In the genomic region with DNA sequence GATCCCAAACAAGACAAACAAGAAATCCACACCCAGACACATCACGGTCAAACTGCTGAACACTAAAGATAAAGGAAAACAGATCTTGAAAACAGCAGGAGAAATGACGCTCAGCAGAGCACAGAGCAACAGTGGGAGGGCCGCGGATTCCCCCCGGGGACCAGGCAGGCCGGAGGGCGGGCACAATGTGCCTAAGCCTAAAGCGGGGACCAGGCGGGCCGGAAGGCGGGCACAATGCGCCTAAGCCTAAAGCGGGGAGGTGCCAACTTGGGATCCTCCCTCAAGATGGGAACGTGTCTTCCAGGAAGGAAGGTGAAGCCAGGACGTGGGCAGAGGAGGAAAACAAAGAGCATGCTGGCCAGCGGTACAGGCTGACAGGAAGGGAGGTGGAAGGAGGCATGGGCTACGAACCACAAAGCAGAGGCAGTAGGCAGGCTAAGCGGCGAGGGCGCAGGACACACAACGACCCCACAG, we compare ENCODE assay signal across 8 cellular contexts. TPM values are rescaled to one million over a fixed set of nuclear protein-coding genes. Genes with fewer than 3 reads are reported as not detected.
DNase-seq lines count a peak whose midpoint lies in the region; ATAC-seq and TF ChIP-seq lines count a peak whose summit lies in the region.

No MANE protein-coding gene starts in this region.

- H3K4me3 Mint-ChIP-seq in endodermal cell = no peak overlapping the region

- DNase-seq in GDM1 (lab: John Stamatoyannopoulos, UW) (peak; percentile 33), NCI-H2227 treated with DMSO at 0.1 percent for 48 hours (lab: John Stamatoyannopoulos, UW) (peak; percentile 81), endodermal cell (peak; percentile 90), mesenteric fat pad (ENCODE audit: low spot score) (no peak), ureter (ENCODE audit: low spot score) (no peak)

- peaks cover 15% of the 10 kb centered on the region for H3K36me3 Mint-ChIP-seq in endodermal cell (ENCODE audit: low read depth)

- H3K9me3 ChIP-seq in endodermal cell (ENCODE audit: control insufficient read depth, low read length) (no peaks in the 10 kb centered on the region), muscle layer of colon (ENCODE audit: low read length) (no peaks in the 10 kb centered on the region)

- WGBS in endodermal cell (ENCODE audit: insufficient coverage in 1 of 2, insufficient read length in 1 of 2), 2 experiments = 12 to 19% methylated on average over 8 to 21 of the region's 21 CpGs

- TF ChIP-seq CTCF in endodermal cell (conservative IDR thresholded peaks at IDR 0.05) = no peak

- H3K9ac ChIP-seq in endodermal cell (ENCODE audit: extremely low read depth, low read length, poor library complexity, severe bottlenecking) = no peak overlapping the region
- no peak overlapping the region for H3K9ac ChIP-seq in muscle layer of colon (ENCODE audit: low read length)

- peak overlapping the region; percentile 52 for H3K27ac Mint-ChIP-seq in endodermal cell

- H3K4me1 Mint-ChIP-seq in endodermal cell = peaks cover 33% of the 10 kb centered on the region

- no peak overlapping the region for H3K4me3 ChIP-seq in endodermal cell (ENCODE audit: low read length)
- H3K4me3 ChIP-seq in muscle layer of colon (ENCODE audit: low read depth in 1 of 2, low read length in 2 of 2) = peak overlapping the region in 1 of 2 donors; percentile 37

- H3K27ac ChIP-seq in endodermal cell (ENCODE audit: low read depth, low read length) = peak overlapping the region; percentile 60
- H3K27ac ChIP-seq in muscle layer of colon (ENCODE audit: low read depth, low read length) = peak overlapping the region; percentile 58

- no peaks in the 10 kb centered on the region for H3K27me3 ChIP-seq in endodermal cell (ENCODE audit: control insufficient read depth, insufficient read depth, low read length, poor library complexity, severe bottlenecking)
- no peaks in the 10 kb centered on the region for H3K27me3 ChIP-seq in muscle layer of colon (ENCODE audit: control insufficient read depth in 1 of 2, insufficient read depth in 2 of 2, low read length in 2 of 2)

- H3K4me1 ChIP-seq in endodermal cell (ENCODE audit: control insufficient read depth, insufficient read depth, low read length) = no peaks in the 10 kb centered on the region
- H3K4me1 ChIP-seq in muscle layer of colon (ENCODE audit: insufficient read depth, low read length) = peaks cover 32% of the 10 kb centered on the region

- ATAC-seq in GM21825 (IDR thresholded peaks at IDR 0.05; ENCODE audit: unreplicated experiment) = peak; percentile 82
- ATAC-seq in GM18867 (IDR thresholded peaks at IDR 0.05; ENCODE audit: unreplicated experiment) = no peak

- no peaks in the 10 kb centered on the region for H3K9me3 Mint-ChIP-seq in endodermal cell

- H3K27me3 Mint-ChIP-seq in endodermal cell (ENCODE audit: insufficient read depth) = no peaks in the 10 kb centered on the region

- peaks cover 15% of the 10 kb centered on the region for H3K36me3 ChIP-seq in endodermal cell (ENCODE audit: control insufficient read depth, insufficient read depth, low read length)
- H3K36me3 ChIP-seq in muscle layer of colon (ENCODE audit: insufficient read depth, low read length) = peaks cover 6% of the 10 kb centered on the region

RNA-seq across cellular contexts. Expression of a gene that starts 31.1 kb away (rescaled TPM):
- total RNA-seq in endodermal cell = 100 to 1,000 TPM; 134 to 139 TPM
- polyA plus RNA-seq in endodermal cell (2013, experiment 1 of 2) = 81.2 TPM
- polyA plus RNA-seq in endodermal cell (2013, experiment 2 of 2) = 81.8 TPM
- total RNA-seq in mesenteric fat pad = 138 TPM
- total RNA-seq in ureter = 129 TPM

Comparison
In these comparisons a context has a peak if more than half of its experiments do, and no peak if none do; other contexts are left out.
1. DNase-seq: peak in GDM1 (single experiment), NCI-H2227 treated with DMSO at 0.1 percent for 48 hours (single experiment) and endodermal cell (single experiment); none in mesenteric fat pad (single experiment) and ureter (single experiment).